In genomic region chr1:235325854-235326253, GRCh38 we compare ENCODE assay signal across 9 cellular contexts. TPM values are rescaled to one million over a fixed set of nuclear protein-coding genes. Genes with fewer than 3 reads are reported as not detected.
A peak's percentile ranks its signal among the peaks of the same experiment; 100 is the strongest.
DNase-seq lines count a peak whose midpoint lies in the region; ATAC-seq, FAIRE-seq and TF ChIP-seq lines count a peak whose summit lies in the region.
"Had no signal": no experiment of that assay in that cellular context is flagged by ENCODE, and none has a peak within 500 bp of the region (broad histone marks: within the 10 kb centered on the region; RNA-seq: fewer than 3 reads in every experiment).

No MANE protein-coding gene starts in this region.

- TF ChIP-seq EP300 in HepG2 (IDR thresholded peaks at IDR 0.05; ENCODE audit: low read depth in 2 of 2, low read length in 2 of 2) = no peak
- TF ChIP-seq EP300 in HepG2 (CRISPR knock-in tag; IDR thresholded peaks at IDR 0.05; ENCODE audit: borderline replicate concordance) = no peak

- intact Hi-C loops in HepG2 (cut with micrococcal nuclease; ENCODE audit: unreplicated experiment) = no loop called here

- no peaks in the 10 kb centered on the region for H3K9me3 Mint-ChIP-seq in activated naive CD4-positive, alpha-beta T cell treated with anti-CD3 and anti-CD28 coated beads, Interleukin-2, amount 50 U/mL, for 24 hours
- no peaks in the 10 kb centered on the region for H3K9me3 Mint-ChIP-seq in activated naive CD8-positive, alpha-beta T cell treated with anti-CD3 and anti-CD28 coated beads for 36 hours

- no TSS peak for BruUV-seq in HepG2 (replicated peaks; lab: Mats Ljungman, UMichigan)

- H3K27ac ChIP-seq in HepG2 (ENCODE audit: extremely low read length, insufficient read depth, low read length) (no peak overlapping the region), thymus (ENCODE audit: low read depth) (no peak overlapping the region)

- H3K9me3 ChIP-seq in HepG2 (ENCODE audit: low read length) (no peaks in the 10 kb centered on the region), thymus (ENCODE audit: control insufficient read depth) (peaks cover 1% of the 10 kb centered on the region)

- ATAC-seq in HepG2 = no peak

- peaks cover 41% of the 10 kb centered on the region for H4K20me1 ChIP-seq in HepG2 (ENCODE audit: insufficient read depth, low read length)

- no peak for TF ChIP-seq CTCF in HepG2 (CRISPR knock-in tag; IDR thresholded peaks at IDR 0.05)

- DNase-seq in activated naive CD4-positive, alpha-beta T cell (lab: John Stamatoyannopoulos, UW) = no peak
- no peak for DNase-seq in activated naive CD8-positive, alpha-beta T cell treated with anti-CD3 and anti-CD28 coated beads for 36 hours
- DNase-seq in HepG2 (ENCODE audit: low spot score) (no peak), NCI-H526 (lab: John Stamatoyannopoulos, UW) (no peak), occipital lobe (lab: John Stamatoyannopoulos, UW) (no peak), SW 1271 (lab: John Stamatoyannopoulos, UW) (no peak)
- DNase-seq: DMS153 had no signal

- WGBS in HepG2 (ENCODE audit: low lambda C conversion rate) = 6% methylated on average over 2 of the region's 2 CpGs
- 47% methylated on average over 2 of the region's 2 CpGs for WGBS in thymus

- H3K36me3 ChIP-seq in HepG2 (replicated peaks in 1 of 2; ENCODE audit: control insufficient read depth in 1 of 2, insufficient read depth in 2 of 2, low read length in 2 of 2) (no peaks in the 10 kb centered on the region; a peak in 3 of 5 replicates), thymus (ENCODE audit: control insufficient read depth, insufficient read depth) (peaks cover 12% of the 10 kb centered on the region)

- peaks cover 51% of the 10 kb centered on the region for H3K4me1 Mint-ChIP-seq in activated naive CD4-positive, alpha-beta T cell treated with anti-CD3 and anti-CD28 coated beads, Interleukin-2, amount 50 U/mL, for 24 hours
- H3K4me1 Mint-ChIP-seq in activated naive CD8-positive, alpha-beta T cell treated with anti-CD3 and anti-CD28 coated beads for 36 hours = peaks cover 39% of the 10 kb centered on the region

- CTCF ChIA-PET in HepG2 (lab: Yijun Ruan, JAX; ENCODE audit: low intra/inter-chr PET ratio, low total read pairs) = no interaction called here

- H3K4me1 ChIP-seq in HepG2 (ENCODE audit: insufficient read depth, low read length) (peaks cover 52% of the 10 kb centered on the region), thymus (ENCODE audit: control insufficient read depth, insufficient read depth, low read length) (peaks cover 8% of the 10 kb centered on the region)

- no peaks in the 10 kb centered on the region for H3K27me3 Mint-ChIP-seq in activated naive CD4-positive, alpha-beta T cell treated with anti-CD3 and anti-CD28 coated beads, Interleukin-2, amount 50 U/mL, for 24 hours
- no peaks in the 10 kb centered on the region for H3K27me3 Mint-ChIP-seq in activated naive CD8-positive, alpha-beta T cell treated with anti-CD3 and anti-CD28 coated beads for 36 hours

- no peak for TF ChIP-seq POLR2A in HepG2 (IDR thresholded peaks at IDR 0.05; ENCODE audit: insufficient read depth in 1 of 2, low read depth in 2 of 2, low read length in 2 of 2)

- TF ChIP-seq RAD21 in HepG2 (CRISPR knock-in tag; IDR thresholded peaks at IDR 0.05) = no peak

- peak overlapping the region; percentile 99 for H3K4me3 Mint-ChIP-seq in activated naive CD4-positive, alpha-beta T cell treated with anti-CD3 and anti-CD28 coated beads, Interleukin-2, amount 50 U/mL, for 24 hours
- peak overlapping the region; percentile 89 for H3K4me3 Mint-ChIP-seq in activated naive CD8-positive, alpha-beta T cell treated with anti-CD3 and anti-CD28 coated beads for 36 hours

- peaks cover 90% of the 10 kb centered on the region for H3K79me2 ChIP-seq in HepG2 (ENCODE audit: insufficient read depth, low read length)

- in situ Hi-C loops in HepG2 (cut with HindIII; ENCODE audit: extremely low pct_ligation_motif_present, low pct_unique_long_range_greater_than_20kb) = loop anchor here (10.0 kb wide), 1 partner anchor 71 kb away; no protein-coding TSS in a partner anchor

- H3K36me3 Mint-ChIP-seq in activated naive CD4-positive, alpha-beta T cell treated with anti-CD3 and anti-CD28 coated beads, Interleukin-2, amount 50 U/mL, for 24 hours = peaks cover 11% of the 10 kb centered on the region
- peaks cover 31% of the 10 kb centered on the region for H3K36me3 Mint-ChIP-seq in activated naive CD8-positive, alpha-beta T cell treated with anti-CD3 and anti-CD28 coated beads for 36 hours

- H3K27ac Mint-ChIP-seq in activated naive CD4-positive, alpha-beta T cell treated with anti-CD3 and anti-CD28 coated beads, Interleukin-2, amount 50 U/mL, for 24 hours = peak overlapping the region; percentile 92
- H3K27ac Mint-ChIP-seq in activated naive CD8-positive, alpha-beta T cell treated with anti-CD3 and anti-CD28 coated beads for 36 hours = peak overlapping the region; percentile 95

- H3K27me3 ChIP-seq in HepG2 (ENCODE audit: control insufficient read depth in 1 of 2, insufficient read depth in 2 of 2, low read length in 2 of 2) = no peaks in the 10 kb centered on the region; a peak in 1 of 5 replicates
- no peaks in the 10 kb centered on the region for H3K27me3 ChIP-seq in thymus (ENCODE audit: control insufficient read depth, insufficient read depth)

- no peak overlapping the region for H2AFZ ChIP-seq in HepG2 (ENCODE audit: low read length)

- FAIRE-seq in HepG2 (lab: Jason Lieb, UNC) = no peak

- POLR2A ChIA-PET in HepG2 (lab: Yijun Ruan, JAX) = interaction anchor here (1.7 kb wide), 1 partner anchor 83 kb away, joined by 5 read pairs; no protein-coding TSS in a partner anchor

- H3K4me3 ChIP-seq in HepG2 (replicated peaks in 1 of 3; ENCODE audit: insufficient read depth in 1 of 3, low read depth in 2 of 3, low read length in 3 of 3) (peak overlapping the region; percentile 78 to 92 (median 86)), thymus (ENCODE audit: low read length) (peak overlapping the region; percentile 99)

- H3K9ac ChIP-seq in HepG2 (ENCODE audit: insufficient read depth, low read depth, low read length) = peak overlapping the region; percentile 93

- H3K4me2 ChIP-seq in HepG2 (ENCODE audit: low read depth, low read length) = peak overlapping the region; percentile 82

RNA-seq across cellular contexts. Expression of gene ARID4B, which starts 2.1 kb away (rescaled TPM):
- total RNA-seq in activated naive CD8-positive, alpha-beta T cell treated with anti-CD3 and anti-CD28 coated beads for 36 hours = 10 to 100 TPM; 30.1 to 30.6 TPM
- total RNA-seq in HepG2 (2016; rRNA removed; fragmentation: Illumina TruSeq; extraction: Trizol) = 24.6 and 26.9 TPM in 2 replicates
- 3.6 and 6.4 TPM in 2 replicates for total RNA-seq in HepG2 (2016; cell fraction: cytosol; rRNA removed; fragmentation: Illumina TruSeq; extraction: Trizol; ENCODE audit: low read depth)
- total RNA-seq in HepG2 (2016; cell fraction: insoluble cytoplasmic fraction; rRNA removed; fragmentation: Illumina TruSeq; extraction: Trizol) = 25.3 and 26.7 TPM in 2 replicates
- 6.4 and 8.2 TPM in 2 replicates for total RNA-seq in HepG2 (2016; cell fraction: membrane; rRNA removed; fragmentation: Illumina TruSeq; extraction: Trizol)
- 40.1 and 45.0 TPM in 2 replicates for total RNA-seq in HepG2 (2016; cell fraction: nucleus; rRNA removed; fragmentation: Illumina TruSeq; extraction: Trizol)
- 7.2 and 9.7 TPM in 2 replicates for polyA plus RNA-seq in HepG2 (2011; rRNA removed)
- polyA plus RNA-seq in HepG2 (2011; cell fraction: cytosol; rRNA removed) = 3.3 and 4.4 TPM in 2 replicates
- 12.9 and 13.1 TPM in 2 replicates for polyA plus RNA-seq in HepG2 (2011; cell fraction: nucleus; rRNA removed)
- 13.4 and 18.5 TPM in 2 replicates for polyA plus RNA-seq in HepG2 (2012)
- 0.25 and 0.27 TPM in 2 replicates for polyA plus RNA-seq in HepG2 (2016; cell fraction: cytosol; fragmentation: Illumina TruSeq; extraction: Trizol; ENCODE audit: low read depth)
- polyA plus RNA-seq in HepG2 (2016; cell fraction: insoluble cytoplasmic fraction; fragmentation: Illumina TruSeq; extraction: Trizol; ENCODE audit: low read depth) = 14.8 and 15.4 TPM in 2 replicates
- 0.92 and 0.98 TPM in 2 replicates for polyA plus RNA-seq in HepG2 (2016; cell fraction: membrane; fragmentation: Illumina TruSeq; extraction: Trizol; ENCODE audit: low read depth)
- polyA plus RNA-seq in HepG2 (2016; cell fraction: nucleus; fragmentation: Illumina TruSeq; extraction: Trizol; ENCODE audit: insufficient read depth, low read depth) = 30.0 and 32.3 TPM in 2 replicates
- 9.7 and 16.5 TPM in 2 replicates for polyA minus RNA-seq in HepG2 (2011; rRNA and poly(A)+ RNA removed; ENCODE audit: low replicate concordance)
- 10.8 and 14.8 TPM in 2 replicates for polyA minus RNA-seq in HepG2 (2011; cell fraction: cytosol; rRNA and poly(A)+ RNA removed)
- polyA minus RNA-seq in HepG2 (2011; cell fraction: nucleus; rRNA and poly(A)+ RNA removed) = 73.5 and 86.1 TPM in 2 replicates
- polyA plus RNA-seq in thymus = 41.8 TPM
- 87.0 TPM for total RNA-seq in occipital lobe

RNA-seq across cellular contexts. Expression of gene GGPS1, which starts 2.5 kb away (rescaled TPM):
- 10 to 100 TPM; 29.4 to 29.5 TPM for total RNA-seq in activated naive CD8-positive, alpha-beta T cell treated with anti-CD3 and anti-CD28 coated beads for 36 hours
- total RNA-seq in HepG2 (2016; rRNA removed; fragmentation: Illumina TruSeq; extraction: Trizol) (42.6 and 59.1 TPM in 2 replicates), occipital lobe (35.2 TPM)
- total RNA-seq in HepG2 (2016; cell fraction: cytosol; rRNA removed; fragmentation: Illumina TruSeq; extraction: Trizol; ENCODE audit: low read depth) = 21.5 and 21.8 TPM in 2 replicates
- total RNA-seq in HepG2 (2016; cell fraction: insoluble cytoplasmic fraction; rRNA removed; fragmentation: Illumina TruSeq; extraction: Trizol) = 38.1 and 62.2 TPM in 2 replicates
- 37.1 and 44.7 TPM in 2 replicates for total RNA-seq in HepG2 (2016; cell fraction: membrane; rRNA removed; fragmentation: Illumina TruSeq; extraction: Trizol)
- total RNA-seq in HepG2 (2016; cell fraction: nucleus; rRNA removed; fragmentation: Illumina TruSeq; extraction: Trizol) = 11.9 and 16.2 TPM in 2 replicates
- polyA plus RNA-seq in HepG2 (2011; rRNA removed) (25.8 and 28.8 TPM in 2 replicates), thymus (44.1 TPM)
- polyA plus RNA-seq in HepG2 (2011; cell fraction: cytosol; rRNA removed) = 12.9 and 22.2 TPM in 2 replicates
- 4.4 and 11.2 TPM in 2 replicates for polyA plus RNA-seq in HepG2 (2011; cell fraction: nucleus; rRNA removed)
- 30.9 and 36.8 TPM in 2 replicates for polyA plus RNA-seq in HepG2 (2012)
- polyA plus RNA-seq in HepG2 (2016; cell fraction: cytosol; fragmentation: Illumina TruSeq; extraction: Trizol; ENCODE audit: low read depth) = 11.2 and 11.4 TPM in 2 replicates
- polyA plus RNA-seq in HepG2 (2016; cell fraction: insoluble cytoplasmic fraction; fragmentation: Illumina TruSeq; extraction: Trizol; ENCODE audit: low read depth) = 59.2 and 60.3 TPM in 2 replicates
- 29.1 and 29.2 TPM in 2 replicates for polyA plus RNA-seq in HepG2 (2016; cell fraction: membrane; fragmentation: Illumina TruSeq; extraction: Trizol; ENCODE audit: low read depth)
- polyA plus RNA-seq in HepG2 (2016; cell fraction: nucleus; fragmentation: Illumina TruSeq; extraction: Trizol; ENCODE audit: insufficient read depth, low read depth) = 24.5 and 28.8 TPM in 2 replicates
- polyA minus RNA-seq in HepG2 (2011; rRNA and poly(A)+ RNA removed; ENCODE audit: low replicate concordance) = 17.0 and 17.9 TPM in 2 replicates
- polyA minus RNA-seq in HepG2 (2011; cell fraction: cytosol; rRNA and poly(A)+ RNA removed) = 15.0 and 19.9 TPM in 2 replicates
- 11.3 and 17.7 TPM in 2 replicates for polyA minus RNA-seq in HepG2 (2011; cell fraction: nucleus; rRNA and poly(A)+ RNA removed)

RNA-seq across cellular contexts. Expression of gene TBCE, which starts 41.4 kb away (rescaled TPM):
- 10 to 100 TPM; 23.3 to 25.4 TPM for total RNA-seq in activated naive CD8-positive, alpha-beta T cell treated with anti-CD3 and anti-CD28 coated beads for 36 hours
- total RNA-seq in HepG2 (2016; rRNA removed; fragmentation: Illumina TruSeq; extraction: Trizol) = 25.6 and 33.0 TPM in 2 replicates
- total RNA-seq in HepG2 (2016; cell fraction: cytosol; rRNA removed; fragmentation: Illumina TruSeq; extraction: Trizol; ENCODE audit: low read depth) = 14.7 and 15.8 TPM in 2 replicates
- total RNA-seq in HepG2 (2016; cell fraction: insoluble cytoplasmic fraction; rRNA removed; fragmentation: Illumina TruSeq; extraction: Trizol) = 26.3 and 39.6 TPM in 2 replicates
- total RNA-seq in HepG2 (2016; cell fraction: membrane; rRNA removed; fragmentation: Illumina TruSeq; extraction: Trizol) = 11.4 and 12.5 TPM in 2 replicates
- 21.0 and 25.5 TPM in 2 replicates for total RNA-seq in HepG2 (2016; cell fraction: nucleus; rRNA removed; fragmentation: Illumina TruSeq; extraction: Trizol)
- 24.4 and 31.1 TPM in 2 replicates for polyA plus RNA-seq in HepG2 (2011; rRNA removed)
- 15.6 and 21.0 TPM in 2 replicates for polyA plus RNA-seq in HepG2 (2011; cell fraction: cytosol; rRNA removed)
- 26.3 and 27.5 TPM in 2 replicates for polyA plus RNA-seq in HepG2 (2011; cell fraction: nucleus; rRNA removed)
- 35.3 and 48.1 TPM in 2 replicates for polyA plus RNA-seq in HepG2 (2012)
- 5.5 and 5.9 TPM in 2 replicates for polyA plus RNA-seq in HepG2 (2016; cell fraction: cytosol; fragmentation: Illumina TruSeq; extraction: Trizol; ENCODE audit: low read depth)
- polyA plus RNA-seq in HepG2 (2016; cell fraction: insoluble cytoplasmic fraction; fragmentation: Illumina TruSeq; extraction: Trizol; ENCODE audit: low read depth) = 33.2 and 36.2 TPM in 2 replicates
- polyA plus RNA-seq in HepG2 (2016; cell fraction: membrane; fragmentation: Illumina TruSeq; extraction: Trizol; ENCODE audit: low read depth) = 7.0 and 7.4 TPM in 2 replicates
- polyA plus RNA-seq in HepG2 (2016; cell fraction: nucleus; fragmentation: Illumina TruSeq; extraction: Trizol; ENCODE audit: insufficient read depth, low read depth) = 60.6 and 63.9 TPM in 2 replicates
- 9.1 and 14.9 TPM in 2 replicates for polyA minus RNA-seq in HepG2 (2011; rRNA and poly(A)+ RNA removed; ENCODE audit: low replicate concordance)
- polyA minus RNA-seq in HepG2 (2011; cell fraction: cytosol; rRNA and poly(A)+ RNA removed) = 13.1 and 16.3 TPM in 2 replicates
- polyA minus RNA-seq in HepG2 (2011; cell fraction: nucleus; rRNA and poly(A)+ RNA removed) = 44.9 and 47.3 TPM in 2 replicates
- polyA plus RNA-seq in thymus = 34.0 TPM
- 47.1 TPM for total RNA-seq in occipital lobe
